Comparison of ENCODE assay signal across 1 cellular context in the genomic region with DNA sequence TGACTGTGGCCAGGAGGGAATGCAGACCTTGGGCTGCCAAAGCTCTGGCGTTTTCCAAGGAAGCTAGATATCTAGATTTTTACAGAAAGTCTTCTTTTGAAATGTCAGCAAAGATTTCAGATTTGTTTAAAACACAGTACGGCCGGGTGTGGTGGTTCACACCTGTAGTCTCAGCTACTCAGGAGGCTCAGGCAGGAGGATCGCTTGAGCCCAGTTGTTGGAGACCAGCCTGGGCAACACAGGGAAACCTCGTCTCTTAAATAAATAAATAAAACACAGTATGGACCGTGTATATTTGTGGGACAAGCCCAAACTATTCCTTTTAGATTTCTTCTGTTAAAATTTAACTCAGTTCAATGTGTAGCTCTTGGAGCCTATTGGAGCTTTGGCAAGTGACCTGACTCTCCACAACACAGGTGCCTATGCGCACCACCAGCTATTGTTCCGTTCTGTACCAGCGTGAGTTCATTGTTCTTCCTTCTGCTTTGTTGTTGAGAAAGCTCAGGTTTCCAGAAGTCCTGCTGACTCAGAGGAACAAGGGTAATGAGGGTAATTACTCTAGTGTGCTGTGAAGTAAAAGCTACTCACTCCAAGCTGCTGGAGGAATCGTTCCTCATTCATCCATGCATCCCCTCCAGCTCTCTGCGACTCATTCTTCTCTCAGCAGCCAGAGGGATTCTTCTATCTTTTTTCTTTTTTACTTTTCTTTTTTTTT.
TF ChIP-seq lines count a peak whose summit lies in the region.

No MANE protein-coding gene starts in this region.

TF ChIP-seq in SK-N-SH, 30 proteins besides CTCF, POLR2A, EP300 and RAD21 (continued from another document):
- TF ChIP-seq, protein P1, sequence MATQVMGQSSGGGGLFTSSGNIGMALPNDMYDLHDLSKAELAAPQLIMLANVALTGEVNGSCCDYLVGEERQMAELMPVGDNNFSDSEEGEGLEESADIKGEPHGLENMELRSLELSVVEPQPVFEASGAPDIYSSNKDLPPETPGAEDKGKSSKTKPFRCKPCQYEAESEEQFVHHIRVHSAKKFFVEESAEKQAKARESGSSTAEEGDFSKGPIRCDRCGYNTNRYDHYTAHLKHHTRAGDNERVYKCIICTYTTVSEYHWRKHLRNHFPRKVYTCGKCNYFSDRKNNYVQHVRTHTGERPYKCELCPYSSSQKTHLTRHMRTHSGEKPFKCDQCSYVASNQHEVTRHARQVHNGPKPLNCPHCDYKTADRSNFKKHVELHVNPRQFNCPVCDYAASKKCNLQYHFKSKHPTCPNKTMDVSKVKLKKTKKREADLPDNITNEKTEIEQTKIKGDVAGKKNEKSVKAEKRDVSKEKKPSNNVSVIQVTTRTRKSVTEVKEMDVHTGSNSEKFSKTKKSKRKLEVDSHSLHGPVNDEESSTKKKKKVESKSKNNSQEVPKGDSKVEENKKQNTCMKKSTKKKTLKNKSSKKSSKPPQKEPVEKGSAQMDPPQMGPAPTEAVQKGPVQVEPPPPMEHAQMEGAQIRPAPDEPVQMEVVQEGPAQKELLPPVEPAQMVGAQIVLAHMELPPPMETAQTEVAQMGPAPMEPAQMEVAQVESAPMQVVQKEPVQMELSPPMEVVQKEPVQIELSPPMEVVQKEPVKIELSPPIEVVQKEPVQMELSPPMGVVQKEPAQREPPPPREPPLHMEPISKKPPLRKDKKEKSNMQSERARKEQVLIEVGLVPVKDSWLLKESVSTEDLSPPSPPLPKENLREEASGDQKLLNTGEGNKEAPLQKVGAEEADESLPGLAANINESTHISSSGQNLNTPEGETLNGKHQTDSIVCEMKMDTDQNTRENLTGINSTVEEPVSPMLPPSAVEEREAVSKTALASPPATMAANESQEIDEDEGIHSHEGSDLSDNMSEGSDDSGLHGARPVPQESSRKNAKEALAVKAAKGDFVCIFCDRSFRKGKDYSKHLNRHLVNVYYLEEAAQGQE (IDR thresholded peaks at IDR 0.05; ENCODE audit: low read depth, low read length) = no peak
- TF ChIP-seq GABPA (IDR thresholded peaks at IDR 0.05; ENCODE audit: low read depth) (no peak), RFX5 (IDR thresholded peaks at IDR 0.05; ENCODE audit: low read length) (no peak), TAF1 (IDR thresholded peaks at IDR 0.05; ENCODE audit: borderline replicate concordance, low read depth, low read length) (no peak), NFIC (IDR thresholded peaks at IDR 0.05; ENCODE audit: borderline replicate concordance) (no peak), FOSL2 (IDR thresholded peaks at IDR 0.05; ENCODE audit: borderline replicate concordance, low read depth) (no peak)
